Comparison of ENCODE assay signal across 1 cellular context in the genomic region with DNA sequence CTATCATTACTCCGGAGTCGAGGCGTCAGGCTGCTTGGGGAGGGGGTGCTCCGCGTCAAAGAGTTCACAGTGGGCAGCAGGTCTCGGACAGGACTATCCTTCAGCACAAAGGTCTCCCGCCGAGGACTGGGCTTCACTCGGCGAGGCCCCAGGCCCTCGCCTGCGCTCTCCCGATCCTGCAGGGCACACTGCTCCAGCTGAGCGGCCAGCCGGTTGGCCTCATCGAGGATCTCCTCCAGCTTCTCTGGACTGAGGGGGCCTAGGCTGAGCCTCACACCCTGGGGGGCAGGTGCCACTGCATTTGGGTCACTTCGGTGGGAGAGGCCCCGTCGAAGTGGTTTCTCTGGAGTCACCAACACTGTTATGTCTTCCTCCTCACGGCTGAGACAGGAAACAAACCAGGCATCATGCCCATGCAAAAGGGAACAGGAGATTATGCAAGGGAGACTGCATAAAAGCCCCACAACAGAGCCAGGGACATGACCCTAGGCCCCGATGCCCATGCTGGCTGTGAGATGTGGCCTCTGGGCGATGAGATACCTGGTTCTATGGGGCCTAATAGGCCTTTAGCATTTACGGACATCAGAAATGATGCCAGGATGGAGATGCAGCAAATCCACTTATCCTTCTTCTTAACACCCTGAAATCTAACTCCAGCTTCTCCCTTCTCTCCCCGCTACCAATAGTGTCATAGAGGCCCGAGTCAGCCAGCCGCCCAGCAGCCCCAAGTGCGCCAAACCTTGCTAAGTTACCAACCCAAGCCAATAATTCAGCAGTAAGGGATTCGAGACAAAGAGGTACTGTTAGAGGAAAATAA.
TF ChIP-seq lines count a peak whose summit lies in the region.

No MANE protein-coding gene starts in this region.

TF ChIP-seq in HepG2, 621 proteins besides CTCF, POLR2A, EP300 and RAD21 (continued from another document):
- TF ChIP-seq KLF6 (CRISPR knock-in tag; IDR thresholded peaks at IDR 0.05) (no peak), RNF2 (conservative IDR thresholded peaks at IDR 0.05; ENCODE audit: low read depth) (no peak), SPEN (CRISPR knock-in tag; IDR thresholded peaks at IDR 0.05; ENCODE audit: low read depth) (no peak), ZNF772 (CRISPR knock-in tag; IDR thresholded peaks at IDR 0.05) (no peak), ZKSCAN8 (CRISPR knock-in tag; IDR thresholded peaks at IDR 0.05; ENCODE audit: borderline replicate concordance) (no peak), ZBTB38 (CRISPR knock-in tag; IDR thresholded peaks at IDR 0.05) (peak; percentile 81), JUNB (CRISPR knock-in tag; IDR thresholded peaks at IDR 0.05; ENCODE audit: borderline replicate concordance) (no peak), XBP1 (CRISPR knock-in tag; IDR thresholded peaks at IDR 0.05) (no peak), PHF8 (CRISPR knock-in tag; IDR thresholded peaks at IDR 0.05) (no peak), NFATC3 (CRISPR knock-in tag; IDR thresholded peaks at IDR 0.05) (no peak), HNF4A (CRISPR knock-in tag; IDR thresholded peaks at IDR 0.05) (no peak), KAT8 (CRISPR knock-in tag; IDR thresholded peaks at IDR 0.05) (no peak), KMT2A (CRISPR knock-in tag; IDR thresholded peaks at IDR 0.05) (no peak), POLR2AphosphoS5 (IDR thresholded peaks at IDR 0.05; ENCODE audit: low read depth, low read length) (no peak), RORA (CRISPR knock-in tag; IDR thresholded peaks at IDR 0.05) (no peak), HMG20A (CRISPR knock-in tag; IDR thresholded peaks at IDR 0.05; ENCODE audit: borderline replicate concordance) (no peak), ZNF660 (CRISPR knock-in tag; IDR thresholded peaks at IDR 0.05; ENCODE audit: borderline replicate concordance, low read depth) (no peak), TEAD3 (CRISPR knock-in tag; optimal IDR thresholded peaks at IDR 0.05; ENCODE audit: borderline replicate concordance) (no peak), PHF21A (CRISPR knock-in tag; IDR thresholded peaks at IDR 0.05) (no peak), SOX6 (IDR thresholded peaks at IDR 0.05) (no peak), SOX6 (CRISPR knock-in tag; IDR thresholded peaks at IDR 0.05) (no peak), WIZ (CRISPR knock-in tag; IDR thresholded peaks at IDR 0.05) (no peak), ZNF768 (CRISPR knock-in tag; IDR thresholded peaks at IDR 0.05) (no peak), SP140L (CRISPR knock-in tag; IDR thresholded peaks at IDR 0.05; ENCODE audit: borderline replicate concordance) (no peak), ZNF136 (CRISPR knock-in tag; IDR thresholded peaks at IDR 0.05; ENCODE audit: low read depth) (no peak), HDAC6 (IDR thresholded peaks at IDR 0.05; ENCODE audit: low read depth, low read length) (no peak)
- TF ChIP-seq, protein P1, sequence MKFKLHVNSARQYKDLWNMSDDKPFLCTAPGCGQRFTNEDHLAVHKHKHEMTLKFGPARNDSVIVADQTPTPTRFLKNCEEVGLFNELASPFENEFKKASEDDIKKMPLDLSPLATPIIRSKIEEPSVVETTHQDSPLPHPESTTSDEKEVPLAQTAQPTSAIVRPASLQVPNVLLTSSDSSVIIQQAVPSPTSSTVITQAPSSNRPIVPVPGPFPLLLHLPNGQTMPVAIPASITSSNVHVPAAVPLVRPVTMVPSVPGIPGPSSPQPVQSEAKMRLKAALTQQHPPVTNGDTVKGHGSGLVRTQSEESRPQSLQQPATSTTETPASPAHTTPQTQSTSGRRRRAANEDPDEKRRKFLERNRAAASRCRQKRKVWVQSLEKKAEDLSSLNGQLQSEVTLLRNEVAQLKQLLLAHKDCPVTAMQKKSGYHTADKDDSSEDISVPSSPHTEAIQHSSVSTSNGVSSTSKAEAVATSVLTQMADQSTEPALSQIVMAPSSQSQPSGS (CRISPR knock-in tag; IDR thresholded peaks at IDR 0.05) = 0 out of 2 replicates have a peak, but pooled peaks have one; percentile 6
- TF ChIP-seq, protein P2, sequence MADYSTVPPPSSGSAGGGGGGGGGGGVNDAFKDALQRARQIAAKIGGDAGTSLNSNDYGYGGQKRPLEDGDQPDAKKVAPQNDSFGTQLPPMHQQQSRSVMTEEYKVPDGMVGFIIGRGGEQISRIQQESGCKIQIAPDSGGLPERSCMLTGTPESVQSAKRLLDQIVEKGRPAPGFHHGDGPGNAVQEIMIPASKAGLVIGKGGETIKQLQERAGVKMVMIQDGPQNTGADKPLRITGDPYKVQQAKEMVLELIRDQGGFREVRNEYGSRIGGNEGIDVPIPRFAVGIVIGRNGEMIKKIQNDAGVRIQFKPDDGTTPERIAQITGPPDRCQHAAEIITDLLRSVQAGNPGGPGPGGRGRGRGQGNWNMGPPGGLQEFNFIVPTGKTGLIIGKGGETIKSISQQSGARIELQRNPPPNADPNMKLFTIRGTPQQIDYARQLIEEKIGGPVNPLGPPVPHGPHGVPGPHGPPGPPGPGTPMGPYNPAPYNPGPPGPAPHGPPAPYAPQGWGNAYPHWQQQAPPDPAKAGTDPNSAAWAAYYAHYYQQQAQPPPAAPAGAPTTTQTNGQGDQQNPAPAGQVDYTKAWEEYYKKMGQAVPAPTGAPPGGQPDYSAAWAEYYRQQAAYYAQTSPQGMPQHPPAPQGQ (CRISPR knock-in tag; IDR thresholded peaks at IDR 0.05; ENCODE audit: borderline replicate concordance) = no peak
- TF ChIP-seq, protein P3, sequence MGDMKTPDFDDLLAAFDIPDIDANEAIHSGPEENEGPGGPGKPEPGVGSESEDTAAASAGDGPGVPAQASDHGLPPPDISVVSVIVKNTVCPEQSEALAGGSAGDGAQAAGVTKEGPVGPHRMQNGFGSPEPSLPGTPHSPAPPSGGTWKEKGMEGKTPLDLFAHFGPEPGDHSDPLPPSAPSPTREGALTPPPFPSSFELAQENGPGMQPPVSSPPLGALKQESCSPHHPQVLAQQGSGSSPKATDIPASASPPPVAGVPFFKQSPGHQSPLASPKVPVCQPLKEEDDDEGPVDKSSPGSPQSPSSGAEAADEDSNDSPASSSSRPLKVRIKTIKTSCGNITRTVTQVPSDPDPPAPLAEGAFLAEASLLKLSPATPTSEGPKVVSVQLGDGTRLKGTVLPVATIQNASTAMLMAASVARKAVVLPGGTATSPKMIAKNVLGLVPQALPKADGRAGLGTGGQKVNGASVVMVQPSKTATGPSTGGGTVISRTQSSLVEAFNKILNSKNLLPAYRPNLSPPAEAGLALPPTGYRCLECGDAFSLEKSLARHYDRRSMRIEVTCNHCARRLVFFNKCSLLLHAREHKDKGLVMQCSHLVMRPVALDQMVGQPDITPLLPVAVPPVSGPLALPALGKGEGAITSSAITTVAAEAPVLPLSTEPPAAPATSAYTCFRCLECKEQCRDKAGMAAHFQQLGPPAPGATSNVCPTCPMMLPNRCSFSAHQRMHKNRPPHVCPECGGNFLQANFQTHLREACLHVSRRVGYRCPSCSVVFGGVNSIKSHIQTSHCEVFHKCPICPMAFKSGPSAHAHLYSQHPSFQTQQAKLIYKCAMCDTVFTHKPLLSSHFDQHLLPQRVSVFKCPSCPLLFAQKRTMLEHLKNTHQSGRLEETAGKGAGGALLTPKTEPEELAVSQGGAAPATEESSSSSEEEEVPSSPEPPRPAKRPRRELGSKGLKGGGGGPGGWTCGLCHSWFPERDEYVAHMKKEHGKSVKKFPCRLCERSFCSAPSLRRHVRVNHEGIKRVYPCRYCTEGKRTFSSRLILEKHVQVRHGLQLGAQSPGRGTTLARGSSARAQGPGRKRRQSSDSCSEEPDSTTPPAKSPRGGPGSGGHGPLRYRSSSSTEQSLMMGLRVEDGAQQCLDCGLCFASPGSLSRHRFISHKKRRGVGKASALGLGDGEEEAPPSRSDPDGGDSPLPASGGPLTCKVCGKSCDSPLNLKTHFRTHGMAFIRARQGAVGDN (CRISPR knock-in tag; IDR thresholded peaks at IDR 0.05) = peak; percentile 52
- TF ChIP-seq, protein P4, sequence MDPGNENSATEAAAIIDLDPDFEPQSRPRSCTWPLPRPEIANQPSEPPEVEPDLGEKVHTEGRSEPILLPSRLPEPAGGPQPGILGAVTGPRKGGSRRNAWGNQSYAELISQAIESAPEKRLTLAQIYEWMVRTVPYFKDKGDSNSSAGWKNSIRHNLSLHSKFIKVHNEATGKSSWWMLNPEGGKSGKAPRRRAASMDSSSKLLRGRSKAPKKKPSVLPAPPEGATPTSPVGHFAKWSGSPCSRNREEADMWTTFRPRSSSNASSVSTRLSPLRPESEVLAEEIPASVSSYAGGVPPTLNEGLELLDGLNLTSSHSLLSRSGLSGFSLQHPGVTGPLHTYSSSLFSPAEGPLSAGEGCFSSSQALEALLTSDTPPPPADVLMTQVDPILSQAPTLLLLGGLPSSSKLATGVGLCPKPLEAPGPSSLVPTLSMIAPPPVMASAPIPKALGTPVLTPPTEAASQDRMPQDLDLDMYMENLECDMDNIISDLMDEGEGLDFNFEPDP (CRISPR knock-in tag; conservative IDR thresholded peaks at IDR 0.05) = 0 out of 2 replicates have a peak, but pooled peaks have one; percentile 55
- TF ChIP-seq, protein P5, sequence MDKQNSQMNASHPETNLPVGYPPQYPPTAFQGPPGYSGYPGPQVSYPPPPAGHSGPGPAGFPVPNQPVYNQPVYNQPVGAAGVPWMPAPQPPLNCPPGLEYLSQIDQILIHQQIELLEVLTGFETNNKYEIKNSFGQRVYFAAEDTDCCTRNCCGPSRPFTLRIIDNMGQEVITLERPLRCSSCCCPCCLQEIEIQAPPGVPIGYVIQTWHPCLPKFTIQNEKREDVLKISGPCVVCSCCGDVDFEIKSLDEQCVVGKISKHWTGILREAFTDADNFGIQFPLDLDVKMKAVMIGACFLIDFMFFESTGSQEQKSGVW (CRISPR knock-in tag; IDR thresholded peaks at IDR 0.05; ENCODE audit: borderline replicate concordance) = no peak
